1 cellular context compared by ENCODE assay signal in the genomic region with DNA sequence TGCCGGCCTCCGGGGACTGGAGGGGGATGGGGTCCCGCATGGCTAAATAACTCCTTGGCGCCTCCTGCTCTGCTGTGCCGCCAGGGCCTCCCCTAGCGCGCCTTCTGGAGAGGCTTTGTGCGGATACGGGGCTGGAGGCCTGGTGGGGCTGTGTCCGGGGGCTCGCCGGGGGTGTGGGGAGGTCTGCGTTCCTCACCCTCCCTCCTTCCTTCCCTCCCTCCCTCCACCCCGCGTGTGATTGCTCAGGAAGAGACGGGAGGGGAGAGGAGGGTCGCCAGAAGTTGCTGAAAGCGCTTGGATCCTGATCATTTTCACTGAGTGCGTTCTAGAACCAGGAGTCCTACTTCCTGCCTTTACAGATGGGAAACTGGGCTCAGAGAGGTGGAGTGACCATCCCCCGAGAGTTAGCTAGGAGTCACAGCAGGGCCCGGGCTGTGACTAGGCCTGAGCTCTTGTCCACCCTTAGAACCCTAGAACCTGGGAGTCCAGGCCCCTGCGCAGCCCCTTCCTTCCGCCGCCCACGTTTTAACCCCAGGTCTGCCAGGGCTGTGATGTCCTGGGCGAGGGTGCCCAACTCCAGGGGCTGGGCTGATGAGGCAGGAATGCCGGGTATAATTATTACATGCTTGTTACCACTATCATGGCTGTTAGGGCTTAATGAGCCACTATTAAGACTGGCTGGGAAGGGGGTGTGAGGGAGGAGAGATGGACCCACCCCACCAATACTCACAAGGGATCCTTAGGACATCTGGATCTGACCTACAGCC.
A peak's percentile ranks its signal among the peaks of the same experiment; 100 is the strongest.
TF ChIP-seq lines count a peak whose summit lies in the region.

No MANE protein-coding gene starts in this region.

TF ChIP-seq in K562, 482 proteins besides CTCF, POLR2A, EP300 and RAD21 (continued from another document and continues in another):
- no peak for TF ChIP-seq USF1 (CRISPR knock-in tag; IDR thresholded peaks at IDR 0.05)
- TF ChIP-seq HNRNPK (IDR thresholded peaks at IDR 0.05; ENCODE audit: low read depth, low read length, poor library complexity, severe bottlenecking): no peak
- no peak for TF ChIP-seq POLR2H (tag; IDR thresholded peaks at IDR 0.05; ENCODE audit: low read depth)
- TF ChIP-seq NKRF (IDR thresholded peaks at IDR 0.05; ENCODE audit: borderline replicate concordance): peak; percentile 24; the same call in 1 of the 2 replicates
- TF ChIP-seq SMC3 (conservative IDR thresholded peaks at IDR 0.05; ENCODE audit: insufficient read depth, low read depth, low read length): 0 out of 2 replicates have a peak, but pooled peaks have one; percentile 8
- TF ChIP-seq, protein P1, sequence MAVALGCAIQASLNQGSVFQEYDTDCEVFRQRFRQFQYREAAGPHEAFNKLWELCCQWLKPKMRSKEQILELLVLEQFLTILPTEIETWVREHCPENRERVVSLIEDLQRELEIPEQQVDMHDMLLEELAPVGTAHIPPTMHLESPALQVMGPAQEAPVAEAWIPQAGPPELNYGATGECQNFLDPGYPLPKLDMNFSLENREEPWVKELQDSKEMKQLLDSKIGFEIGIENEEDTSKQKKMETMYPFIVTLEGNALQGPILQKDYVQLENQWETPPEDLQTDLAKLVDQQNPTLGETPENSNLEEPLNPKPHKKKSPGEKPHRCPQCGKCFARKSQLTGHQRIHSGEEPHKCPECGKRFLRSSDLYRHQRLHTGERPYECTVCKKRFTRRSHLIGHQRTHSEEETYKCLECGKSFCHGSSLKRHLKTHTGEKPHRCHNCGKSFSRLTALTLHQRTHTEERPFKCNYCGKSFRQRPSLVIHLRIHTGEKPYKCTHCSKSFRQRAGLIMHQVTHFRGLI (CRISPR knock-in tag; IDR thresholded peaks at IDR 0.05): no peak
- TF ChIP-seq GATAD2B (IDR thresholded peaks at IDR 0.05; ENCODE audit: borderline replicate concordance): no peak
- peak in 1 of 2 experiments; percentile 44; a peak in 1 of 4 replicates for TF ChIP-seq FOXK2 (conservative IDR thresholded peaks at IDR 0.05 in 1 of 2, IDR thresholded peaks at IDR 0.05 in 1 of 2; ENCODE audit: low read depth in 2 of 2)
- TF ChIP-seq STAT5B (CRISPR knock-in tag; IDR thresholded peaks at IDR 0.05): no peak
- TF ChIP-seq ZNF445 (CRISPR knock-in tag; IDR thresholded peaks at IDR 0.05; ENCODE audit: low read depth): no peak
- TF ChIP-seq, protein P2, sequence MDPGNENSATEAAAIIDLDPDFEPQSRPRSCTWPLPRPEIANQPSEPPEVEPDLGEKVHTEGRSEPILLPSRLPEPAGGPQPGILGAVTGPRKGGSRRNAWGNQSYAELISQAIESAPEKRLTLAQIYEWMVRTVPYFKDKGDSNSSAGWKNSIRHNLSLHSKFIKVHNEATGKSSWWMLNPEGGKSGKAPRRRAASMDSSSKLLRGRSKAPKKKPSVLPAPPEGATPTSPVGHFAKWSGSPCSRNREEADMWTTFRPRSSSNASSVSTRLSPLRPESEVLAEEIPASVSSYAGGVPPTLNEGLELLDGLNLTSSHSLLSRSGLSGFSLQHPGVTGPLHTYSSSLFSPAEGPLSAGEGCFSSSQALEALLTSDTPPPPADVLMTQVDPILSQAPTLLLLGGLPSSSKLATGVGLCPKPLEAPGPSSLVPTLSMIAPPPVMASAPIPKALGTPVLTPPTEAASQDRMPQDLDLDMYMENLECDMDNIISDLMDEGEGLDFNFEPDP (CRISPR knock-in tag; IDR thresholded peaks at IDR 0.05): no peak
- peak; percentile 37; the same call in 1 of the 2 replicates for TF ChIP-seq SMARCA4 (IDR thresholded peaks at IDR 0.05)
- no peak for TF ChIP-seq HEY1 (CRISPR knock-in tag; IDR thresholded peaks at IDR 0.05; ENCODE audit: borderline replicate concordance)
- TF ChIP-seq DPF2 (IDR thresholded peaks at IDR 0.05): peak; percentile 29; the same call in 1 of the 2 replicates
- no peak for TF ChIP-seq TEAD2 (tag; IDR thresholded peaks at IDR 0.05)
- TF ChIP-seq HOXB6 (CRISPR knock-in tag; IDR thresholded peaks at IDR 0.05; ENCODE audit: borderline replicate concordance): no peak
- TF ChIP-seq ILF3 (IDR thresholded peaks at IDR 0.05; ENCODE audit: borderline replicate concordance): peak; percentile 44; the same call in 1 of the 2 replicates
- no peak for TF ChIP-seq BDP1 (IDR thresholded peaks at IDR 0.05; ENCODE audit: insufficient read depth, insufficient read length)
- no peak for TF ChIP-seq HDAC6 (IDR thresholded peaks at IDR 0.05; ENCODE audit: low read depth, low read length)
- TF ChIP-seq CCAR2 (IDR thresholded peaks at IDR 0.05; ENCODE audit: low read depth, low read length): no peak
- no peak; the same call in 1 of the 2 replicates for TF ChIP-seq XRCC5 (IDR thresholded peaks at IDR 0.05; ENCODE audit: low read depth, low read length)
- TF ChIP-seq MBD1 (CRISPR knock-in tag; IDR thresholded peaks at IDR 0.05): no peak
- TF ChIP-seq ZNF274 (IDR thresholded peaks at IDR 0.05; ENCODE audit: borderline replicate concordance, low read depth, low read length): no peak
- no peak for TF ChIP-seq MXD1 (CRISPR knock-in tag; IDR thresholded peaks at IDR 0.05; ENCODE audit: borderline replicate concordance, poor library complexity, severe bottlenecking)
- TF ChIP-seq FOXJ2 (tag; IDR thresholded peaks at IDR 0.05): no peak; the same call in 1 of the 2 replicates
- TF ChIP-seq TCF7 (IDR thresholded peaks at IDR 0.05; ENCODE audit: borderline replicate concordance): no peak
- TF ChIP-seq DDX20 (tag; IDR thresholded peaks at IDR 0.05; ENCODE audit: low read depth): no peak
- TF ChIP-seq ZBTB1 (CRISPR knock-in tag; IDR thresholded peaks at IDR 0.05; ENCODE audit: borderline replicate concordance, low read depth): no peak
- no peak for TF ChIP-seq FOXJ3 (CRISPR knock-in tag; IDR thresholded peaks at IDR 0.05)
- TF ChIP-seq YBX1 (IDR thresholded peaks at IDR 0.05): no peak
- no peak for TF ChIP-seq SREBF1 (IDR thresholded peaks at IDR 0.05; ENCODE audit: borderline replicate concordance, low read depth, low read length)
- peak; percentile 53 to 69 for TF ChIP-seq AFF1 (IDR thresholded peaks at IDR 0.05; ENCODE audit: low read depth in 1 of 2, partially characterized antibody in 2 of 2)
- no peak for TF ChIP-seq IRF9 (tag; IDR thresholded peaks at IDR 0.05)
- peak; percentile 73; the same call in 1 of the 2 replicates for TF ChIP-seq ZBTB9 (CRISPR knock-in tag; IDR thresholded peaks at IDR 0.05)
- no peak for TF ChIP-seq ATF1 (CRISPR knock-in tag; IDR thresholded peaks at IDR 0.05)
- peak; percentile 23; the same call in 1 of the 2 replicates for TF ChIP-seq ATF1 (tag; IDR thresholded peaks at IDR 0.05)
- no peak for TF ChIP-seq THRA (IDR thresholded peaks at IDR 0.05)
- no peak for TF ChIP-seq HNRNPUL1 (IDR thresholded peaks at IDR 0.05; ENCODE audit: low read length)
- no peak for TF ChIP-seq PTRF (tag; IDR thresholded peaks at IDR 0.05)
- no peak for TF ChIP-seq NR1H2 (CRISPR knock-in tag; IDR thresholded peaks at IDR 0.05)
- no peak for TF ChIP-seq SREBF2 (CRISPR knock-in tag; IDR thresholded peaks at IDR 0.05)
- TF ChIP-seq SPI1 (IDR thresholded peaks at IDR 0.05; ENCODE audit: borderline replicate concordance, low read depth, low read length): 0 out of 2 replicates have a peak, but pooled peaks have one; percentile 3
